27 cellular contexts compared by ENCODE assay signal in genomic region chr19:51012661-51013190, GRCh38. TPM values are rescaled to one million over a fixed set of nuclear protein-coding genes. Genes with fewer than 3 reads are reported as not detected.
"Had no signal": no experiment of that assay in that cellular context is flagged by ENCODE, and none has a peak within 500 bp of the region (broad histone marks: within the 10 kb centered on the region; RNA-seq: fewer than 3 reads in every experiment).

No MANE protein-coding gene starts in this region.

- H3K4me1 ChIP-seq: adrenal gland had no signal

- H3K27ac ChIP-seq: adrenal gland, breast epithelium, Peyer's patch, SJSA1 had no signal

- DNase-seq: activated CD4-positive, alpha-beta T cell treated with anti-CD3 and anti-CD28 coated beads for 48 hours; activated CD4-positive, alpha-beta T cell treated with anti-CD3 and anti-CD28 coated beads, Interleukin-2, amount 50 U/mL, for 4 hours; activated CD4-positive, CD25-positive, alpha-beta regulatory T cell treated with anti-CD3 and anti-CD28 coated beads, Interleukin-2, amount 50 U/mL, for 72 hours; activated CD8-positive, alpha-beta memory T cell treated with anti-CD3 and anti-CD28 coated beads, Interleukin-2, amount 50 U/mL, for 48 hours; activated CD8-positive, alpha-beta T cell treated with anti-CD3 and anti-CD28 coated beads, Interleukin-2, amount 10 ng/mL, durations not matched to agents 7 days and 5 days; activated naive CD4-positive, alpha-beta T cell treated with anti-CD3 and anti-CD28 coated beads, Interleukin-2, amount 50 U/mL, for 16 hours; activated naive CD8-positive, alpha-beta T cell treated with anti-CD3 and anti-CD28 coated beads, Interleukin-2, amount 10 ng/mL, durations not matched to agents 7 days and 5 days; activated T-cell treated with anti-CD3 and anti-CD28 coated beads, Interleukin-2, amount 50 U/mL, for 1 hour; adrenal gland; anterior cingulate cortex; NCI-H1092; NCI-H1417; NCI-H2029; NCI-H2107; NCI-H2171 treated with DMSO at 0.1 percent for 48 hours; NCI-H345; NCI-H510A; NCI-H526 treated with DMSO at 0.1 percent for 48 hours; NK-92 treated with Interleukin-12 subunit alpha and Interleukin-12 subunit beta, amount 100 ng/mL, for 24 hours; OCI-M1; Peyer's patch; SHP77 had no signal

- H3K4me3 ChIP-seq: adrenal gland, breast epithelium, Peyer's patch, SJSA1 had no signal

- H3K36me3 ChIP-seq: adrenal gland, breast epithelium, Peyer's patch, SJSA1 had no signal

- H3K9me3 ChIP-seq: adrenal gland, breast epithelium, Peyer's patch had no signal

RNA-seq across cellular contexts. Expression of gene KLK10, which starts 6.8 kb away (rescaled TPM):
- total RNA-seq: activated CD8-positive, alpha-beta T cell treated with anti-CD3 and anti-CD28 coated beads, Interleukin-2, amount 10 ng/mL, durations not matched to agents 7 days and 5 days; activated naive CD8-positive, alpha-beta T cell treated with anti-CD3 and anti-CD28 coated beads, Interleukin-2, amount 10 ng/mL, durations not matched to agents 7 days and 5 days; LHCN-M2; M059J; SJSA1 had no signal

RNA-seq across cellular contexts. Expression of gene KLK8, which starts 11.3 kb away (rescaled TPM):
- total RNA-seq: activated CD8-positive, alpha-beta T cell treated with anti-CD3 and anti-CD28 coated beads, Interleukin-2, amount 10 ng/mL, durations not matched to agents 7 days and 5 days; activated naive CD8-positive, alpha-beta T cell treated with anti-CD3 and anti-CD28 coated beads, Interleukin-2, amount 10 ng/mL, durations not matched to agents 7 days and 5 days; adrenal gland; LHCN-M2; M059J; Peyer's patch; SJSA1 had no signal

RNA-seq across cellular contexts. Expression of gene KLK11, which starts 13.7 kb away (rescaled TPM):
- total RNA-seq: activated CD8-positive, alpha-beta T cell treated with anti-CD3 and anti-CD28 coated beads, Interleukin-2, amount 10 ng/mL, durations not matched to agents 7 days and 5 days; activated naive CD8-positive, alpha-beta T cell treated with anti-CD3 and anti-CD28 coated beads, Interleukin-2, amount 10 ng/mL, durations not matched to agents 7 days and 5 days; adrenal gland; LHCN-M2; M059J; SJSA1 had no signal

RNA-seq across cellular contexts. Expression of gene KLK12, which starts 22.1 kb away (rescaled TPM):
- total RNA-seq: activated CD8-positive, alpha-beta T cell treated with anti-CD3 and anti-CD28 coated beads, Interleukin-2, amount 10 ng/mL, durations not matched to agents 7 days and 5 days; activated naive CD8-positive, alpha-beta T cell treated with anti-CD3 and anti-CD28 coated beads, Interleukin-2, amount 10 ng/mL, durations not matched to agents 7 days and 5 days; adrenal gland; breast epithelium; LHCN-M2; M059J; SJSA1; WTC11 had no signal

RNA-seq across cellular contexts. Expression of gene KLK7, which starts 29.0 kb away (rescaled TPM):
- total RNA-seq: activated CD8-positive, alpha-beta T cell treated with anti-CD3 and anti-CD28 coated beads, Interleukin-2, amount 10 ng/mL, durations not matched to agents 7 days and 5 days; activated naive CD8-positive, alpha-beta T cell treated with anti-CD3 and anti-CD28 coated beads, Interleukin-2, amount 10 ng/mL, durations not matched to agents 7 days and 5 days; adrenal gland; LHCN-M2; M059J; SJSA1 had no signal
